12 cellular contexts compared by ENCODE assay signal in genomic region chr6:169726049-169726400, GRCh38. TPM values are rescaled to one million over a fixed set of nuclear protein-coding genes. Genes with fewer than 3 reads are reported as not detected.
DNase-seq lines count a peak whose midpoint lies in the region; ATAC-seq and TF ChIP-seq lines count a peak whose summit lies in the region.
"Had no signal": no experiment of that assay in that cellular context is flagged by ENCODE, and none has a peak within 500 bp of the region (broad histone marks: within the 10 kb centered on the region; RNA-seq: fewer than 3 reads in every experiment).

No MANE protein-coding gene starts in this region.

- peak overlapping the region; percentile 76 for H3K4me3 Mint-ChIP-seq in activated CD8-positive, alpha-beta T cell treated with anti-CD3 and anti-CD28 coated beads, Interleukin-2, amount 10 ng/mL, durations not matched to agents 7 days and 5 days

- ATAC-seq in heart right ventricle, result no peak
- no peak for ATAC-seq in activated CD8-positive, alpha-beta T cell treated with anti-CD3 and anti-CD28 coated beads, Interleukin-2, amount 10 ng/mL, durations not matched to agents 7 days and 5 days
- no peak for ATAC-seq in GM19463 (IDR thresholded peaks at IDR 0.05; ENCODE audit: unreplicated experiment)
- ATAC-seq in left lung, result no peak

- DNase-seq in cardiac muscle cell (ENCODE audit: low read depth in 1 of 2, low spot score in 1 of 2) (no peak), heart right ventricle (no peak), stomach (no peak), GM19238 (ENCODE audit: insufficient read length, low spot score) (no peak), left lung (no peak)
- DNase-seq in activated CD8-positive, alpha-beta T cell treated with anti-CD3 and anti-CD28 coated beads, Interleukin-2, amount 10 ng/mL, durations not matched to agents 7 days and 5 days, result no peak
- DNase-seq: NCI-H1694, NCI-H524 treated with DMSO at 0.1 percent for 48 hours, retina had no signal

- no peak for TF ChIP-seq EP300 in stomach (IDR thresholded peaks at IDR 0.05)

- H3K36me3 Mint-ChIP-seq in activated CD8-positive, alpha-beta T cell treated with anti-CD3 and anti-CD28 coated beads, Interleukin-2, amount 10 ng/mL, durations not matched to agents 7 days and 5 days (ENCODE audit: low read depth), result peaks cover 9% of the 10 kb centered on the region

- no peak for TF ChIP-seq POLR2A in stomach (IDR thresholded peaks at IDR 0.05)

- WGBS in heart right ventricle, 2 donors, result 97 to 100% methylated on average over 1 of the region's 1 CpG
- 96 to 100% (median 97%) methylated on average over 1 of the region's 1 CpG for WGBS in stomach, 5 donors

- H3K4me1 Mint-ChIP-seq in activated CD8-positive, alpha-beta T cell treated with anti-CD3 and anti-CD28 coated beads, Interleukin-2, amount 10 ng/mL, durations not matched to agents 7 days and 5 days (ENCODE audit: low read depth), result peaks cover 30% of the 10 kb centered on the region

- no peaks in the 10 kb centered on the region for H3K9me3 ChIP-seq in cardiac muscle cell (ENCODE audit: low read depth)
- no peaks in the 10 kb centered on the region for H3K9me3 ChIP-seq in heart right ventricle
- no peaks in the 10 kb centered on the region for H3K9me3 ChIP-seq in iPS-18a (ENCODE audit: control insufficient read depth, low read depth, low read length)
- no peaks in the 10 kb centered on the region for H3K9me3 ChIP-seq in stomach
- no peaks in the 10 kb centered on the region for H3K9me3 ChIP-seq in left lung

- intact Hi-C loops in heart right ventricle (cut with DNase I) (no loop called here), stomach (cut with DNase I; ENCODE audit: low total_unique reads) (no loop called here), left lung (cut with DNase I) (no loop called here)

- POLR2A ChIA-PET in activated CD8-positive, alpha-beta T cell treated with anti-CD3 and anti-CD28 coated beads, Interleukin-2, amount 10 ng/mL, durations not matched to agents 7 days and 5 days (lab: Charles Lee), result interaction anchor here (1.2 to 2.6 kb wide), 3 partner anchors 24 to 26 kb away, joined by 3 to 13 read pairs (median 10); partner anchors contain the start of genes C6orf120, DYNLT2, ERMARD and WDR27

- H3K27me3 ChIP-seq in cardiac muscle cell (no peaks in the 10 kb centered on the region), heart right ventricle (no peaks in the 10 kb centered on the region), iPS-18a (ENCODE audit: control insufficient read depth, insufficient read depth, low read length) (peaks cover 11% of the 10 kb centered on the region), stomach (no peaks in the 10 kb centered on the region), left lung (peaks cover 0 to 6% of the 10 kb centered on the region in 2 donors)

- H3K27ac ChIP-seq in cardiac muscle cell (peak overlapping the region; percentile 94), heart right ventricle (peak overlapping the region in 1 of 10 donors; percentile 79), iPS-18a (ENCODE audit: low read length) (no peak overlapping the region), stomach (peak overlapping the region in 3 of 5 donors; percentile 92 to 99 (median 97)), left lung (no peak overlapping the region)
- H3K27ac ChIP-seq: KMS-11 had no signal

- H3K4me3 ChIP-seq in cardiac muscle cell, result peak overlapping the region; percentile 37
- no peak overlapping the region for H3K4me3 ChIP-seq in heart right ventricle
- H3K4me3 ChIP-seq in iPS-18a (ENCODE audit: low read length), result peak overlapping the region; percentile 87
- no peak overlapping the region for H3K4me3 ChIP-seq in stomach
- no peak overlapping the region for H3K4me3 ChIP-seq in left lung

- peak overlapping the region; percentile 96 for H3K9ac ChIP-seq in iPS-18a (ENCODE audit: low read length)
- H3K9ac ChIP-seq: KMS-11 had no signal

- H3K27ac Mint-ChIP-seq in activated CD8-positive, alpha-beta T cell treated with anti-CD3 and anti-CD28 coated beads, Interleukin-2, amount 10 ng/mL, durations not matched to agents 7 days and 5 days, result peak overlapping the region; percentile 32

- peaks cover 11% of the 10 kb centered on the region for H3K27me3 Mint-ChIP-seq in activated CD8-positive, alpha-beta T cell treated with anti-CD3 and anti-CD28 coated beads, Interleukin-2, amount 10 ng/mL, durations not matched to agents 7 days and 5 days (ENCODE audit: low read depth)

- H3K36me3 ChIP-seq in cardiac muscle cell (no peaks in the 10 kb centered on the region), heart right ventricle (no peaks in the 10 kb centered on the region), iPS-18a (ENCODE audit: control insufficient read depth, low read depth, low read length) (no peaks in the 10 kb centered on the region), stomach (no peaks in the 10 kb centered on the region), left lung (no peaks in the 10 kb centered on the region)

- H3K4me1 ChIP-seq in cardiac muscle cell (ENCODE audit: low read depth), result peaks cover 23% of the 10 kb centered on the region
- H3K4me1 ChIP-seq in heart right ventricle, result peaks cover 8 to 31% (median 25%) of the 10 kb centered on the region in 9 donors
- H3K4me1 ChIP-seq in iPS-18a (ENCODE audit: control insufficient read depth, low read depth, low read length), result peaks cover 14% of the 10 kb centered on the region
- peaks cover 22 to 34% (median 27%) of the 10 kb centered on the region in 4 donors for H3K4me1 ChIP-seq in stomach
- peaks cover 4 to 32% of the 10 kb centered on the region in 2 donors for H3K4me1 ChIP-seq in left lung

- H3K9me3 Mint-ChIP-seq in activated CD8-positive, alpha-beta T cell treated with anti-CD3 and anti-CD28 coated beads, Interleukin-2, amount 10 ng/mL, durations not matched to agents 7 days and 5 days (ENCODE audit: insufficient read depth), result no peaks in the 10 kb centered on the region

- CTCF ChIA-PET in activated CD8-positive, alpha-beta T cell treated with anti-CD3 and anti-CD28 coated beads, Interleukin-2, amount 10 ng/mL, durations not matched to agents 7 days and 5 days (lab: Charles Lee), result interaction anchor here (1.0 kb wide), 2 partner anchors 9 to 23 kb away, joined by 3 read pairs; no protein-coding TSS in a partner anchor

- TF ChIP-seq CTCF in cardiac muscle cell (IDR thresholded peaks at IDR 0.05; ENCODE audit: low read depth, low read length), result no peak
- no peak for TF ChIP-seq CTCF in heart right ventricle (IDR thresholded peaks at IDR 0.05)
- TF ChIP-seq CTCF in stomach (IDR thresholded peaks at IDR 0.05), result no peak
- no peak for TF ChIP-seq CTCF in left lung (IDR thresholded peaks at IDR 0.05)

RNA-seq across cellular contexts. Expression of gene PHF10, which starts 1.7 kb away (rescaled TPM):
- total RNA-seq in cardiac muscle cell (26.0 and 32.0 TPM in 2 replicates), heart right ventricle (10 to 100 TPM; 42.2 to 63.5 (median 54.9) TPM), stomach (100 to 1,000 TPM in 1 of 5 donors, 10 to 100 TPM in 4; 10.4 to 115 (median 49.6) TPM), left lung (10 to 100 TPM; 33.5 to 37.0 TPM)
- polyA plus RNA-seq in cardiac muscle cell (31.5 and 43.3 TPM in 2 replicates), heart right ventricle (10 to 100 TPM; 29.9 to 45.2 TPM), stomach (10 to 100 TPM; 30.5 to 43.2 (median 31.9) TPM)
- total RNA-seq in activated CD8-positive, alpha-beta T cell treated with anti-CD3 and anti-CD28 coated beads, Interleukin-2, amount 10 ng/mL, durations not matched to agents 7 days and 5 days, result 10 to 100 TPM; 49.0 to 50.5 TPM

RNA-seq across cellular contexts. Expression of gene C6orf120, which starts 24.1 kb away (rescaled TPM):
- total RNA-seq in cardiac muscle cell (53.0 and 58.4 TPM in 2 replicates), heart right ventricle (10 to 100 TPM; 12.4 to 18.9 (median 14.1) TPM), stomach (10 to 100 TPM in 4 of 5 donors, 1 to 10 TPM in 1; 1.8 to 62.6 (median 22.4) TPM), left lung (10 to 100 TPM; 24.7 to 25.3 TPM)
- polyA plus RNA-seq in cardiac muscle cell (27.5 and 46.6 TPM in 2 replicates), heart right ventricle (10 to 100 TPM in 1 of 2 donors, 1 to 10 TPM in 1; 2.4 to 10.9 TPM), stomach (1 to 10 TPM; 4.7 to 8.7 (median 6.8) TPM)
- total RNA-seq in activated CD8-positive, alpha-beta T cell treated with anti-CD3 and anti-CD28 coated beads, Interleukin-2, amount 10 ng/mL, durations not matched to agents 7 days and 5 days, result 10 to 100 TPM; 17.4 to 18.3 TPM

RNA-seq across cellular contexts. Expression of gene WDR27, which starts 24.2 kb away (rescaled TPM):
- total RNA-seq in cardiac muscle cell, result 40.2 and 83.0 TPM in 2 replicates
- 54.4 and 66.8 TPM in 2 replicates for polyA plus RNA-seq in cardiac muscle cell
- 10 to 100 TPM in 1 of 10 donors, 1 to 10 TPM in 9; 5.1 to 11.0 (median 6.6) TPM for total RNA-seq in heart right ventricle
- polyA plus RNA-seq in heart right ventricle, result 10 to 100 TPM in 1 of 2 donors, 1 to 10 TPM in 1; 3.2 to 12.0 TPM
- total RNA-seq in activated CD8-positive, alpha-beta T cell treated with anti-CD3 and anti-CD28 coated beads, Interleukin-2, amount 10 ng/mL, durations not matched to agents 7 days and 5 days, result 10 to 100 TPM; 22.9 to 25.3 TPM
- total RNA-seq in stomach, result 100 to 1,000 TPM in 1 of 5 donors, 10 to 100 TPM in 4; 30.4 to 271 (median 53.1) TPM
- polyA plus RNA-seq in stomach, result 10 to 100 TPM in 1 of 3 donors, 1 to 10 TPM in 2; 4.9 to 22.8 (median 5.5) TPM
- total RNA-seq in left lung, result 10 to 100 TPM; 31.3 to 31.9 TPM

RNA-seq across cellular contexts. Expression of gene DYNLT2, which starts 25.3 kb away (rescaled TPM):
- total RNA-seq in cardiac muscle cell (1.9 and 2.9 TPM in 2 replicates), heart right ventricle (1 to 10 TPM in 1 of 10 donors, under 1 TPM in 9; 0.19 to 1.1 (median 0.61) TPM), stomach (1 to 10 TPM in 3 of 5 donors, not detected in 2; 1.6 to 5.3 (median 2.0) TPM), left lung (1 to 10 TPM; 1.4 to 1.7 TPM)
- polyA plus RNA-seq in cardiac muscle cell (2.4 and 5.0 TPM in 2 replicates), heart right ventricle (1 to 10 TPM in 1 of 2 donors, under 1 TPM in 1; 0.74 to 3.4 TPM), stomach (1 to 10 TPM in 1 of 3 donors, under 1 TPM in 2; 0.46 to 3.2 (median 1.00) TPM)
- total RNA-seq in activated CD8-positive, alpha-beta T cell treated with anti-CD3 and anti-CD28 coated beads, Interleukin-2, amount 10 ng/mL, durations not matched to agents 7 days and 5 days, result 1 to 10 TPM; 2.1 to 2.6 TPM

RNA-seq across cellular contexts. Expression of gene ERMARD, which starts 25.4 kb away (rescaled TPM):
- total RNA-seq in cardiac muscle cell (16.3 and 21.2 TPM in 2 replicates), heart right ventricle (10 to 100 TPM in 4 of 10 donors, 1 to 10 TPM in 6; 7.5 to 14.9 (median 9.6) TPM), stomach (10 to 100 TPM in 3 of 5 donors, 1 to 10 TPM in 2; 4.1 to 84.5 (median 13.8) TPM), left lung (10 to 100 TPM; 16.8 to 24.0 TPM)
- polyA plus RNA-seq in cardiac muscle cell (20.9 and 32.4 TPM in 2 replicates), heart right ventricle (10 to 100 TPM; 12.6 to 38.5 TPM), stomach (10 to 100 TPM; 19.8 to 41.9 (median 21.8) TPM)
- total RNA-seq in activated CD8-positive, alpha-beta T cell treated with anti-CD3 and anti-CD28 coated beads, Interleukin-2, amount 10 ng/mL, durations not matched to agents 7 days and 5 days, result 10 to 100 TPM; 28.7 to 33.0 TPM

Comparison
In these comparisons a context has a peak if more than half of its experiments do, and no peak if none do; other contexts are left out.
1. H3K4me3 ChIP-seq: peak in cardiac muscle cell (single experiment) and iPS-18a (single experiment); none in heart right ventricle (0 of 10), stomach (0 of 4) and left lung (0 of 2).
2. H3K27ac ChIP-seq: peak in cardiac muscle cell (single experiment) and stomach (3 of 5); none in iPS-18a (single experiment) and left lung (0 of 2).